Comparison of ENCODE assay signal across 1 cellular context in genomic region chr1:154608522-154609294, GRCh38.
TF ChIP-seq lines count a peak whose summit lies in the region.

No MANE protein-coding gene starts in this region.

TF ChIP-seq in HEK293, 187 proteins besides CTCF, POLR2A, EP300 and RAD21 (continued from another document):
- TF ChIP-seq PRDM4 (tag by site-specific recombination; IDR thresholded peaks at IDR 0.05) (0 out of 2 replicates have a peak, but pooled peaks have one; percentile 13), ZNF791 (tag by site-specific recombination; IDR thresholded peaks at IDR 0.05) (no peak), ZNF10 (tag by site-specific recombination; IDR thresholded peaks at IDR 0.05) (no peak), WT1 (tag by site-specific recombination; IDR thresholded peaks at IDR 0.05) (peak; percentile 84), ZNF239 (tag by site-specific recombination; IDR thresholded peaks at IDR 0.05) (no peak), MEIS1 (CRISPR knock-in tag; IDR thresholded peaks at IDR 0.05; ENCODE audit: borderline replicate concordance) (no peak), ZNF629 (tag by site-specific recombination; IDR thresholded peaks at IDR 0.05) (peak; percentile 17; the same call in 1 of the 2 replicates), PATZ1 (tag by site-specific recombination; IDR thresholded peaks at IDR 0.05) (peak; percentile 6; the same call in 1 of the 2 replicates), ZFP69B (tag by site-specific recombination; IDR thresholded peaks at IDR 0.05) (no peak), ZBTB10 (tag by site-specific recombination; IDR thresholded peaks at IDR 0.05) (no peak), FEZF1 (tag by site-specific recombination; IDR thresholded peaks at IDR 0.05) (peak; percentile 69), ZNF768 (tag by site-specific recombination; IDR thresholded peaks at IDR 0.05) (no peak), OSR2 (tag by site-specific recombination; IDR thresholded peaks at IDR 0.05) (peak; percentile 54; the same call in 1 of the 2 replicates), ZNF776 (tag by site-specific recombination; IDR thresholded peaks at IDR 0.05; ENCODE audit: borderline replicate concordance) (no peak), ZNF558 (tag by site-specific recombination; IDR thresholded peaks at IDR 0.05) (no peak), ZNF596 (tag by site-specific recombination; IDR thresholded peaks at IDR 0.05) (no peak), TRIM28 (IDR thresholded peaks at IDR 0.05; ENCODE audit: borderline replicate concordance, low read length) (no peak), ZBTB44 (tag by site-specific recombination; IDR thresholded peaks at IDR 0.05) (no peak), ZNF510 (tag by site-specific recombination; IDR thresholded peaks at IDR 0.05; ENCODE audit: insufficient replicate concordance) (no peak), ZNF174 (tag by site-specific recombination; IDR thresholded peaks at IDR 0.05) (no peak)
